In genomic region chr3:26011276-26011675, GRCh38 we compare ENCODE assay signal across 32 cellular contexts.
"Had no signal": no experiment of that assay in that cellular context is flagged by ENCODE, and none has a peak within 500 bp of the region (broad histone marks: within the 10 kb centered on the region; RNA-seq: fewer than 3 reads in every experiment).

No MANE protein-coding gene starts in this region.

- H3K27me3 ChIP-seq: adrenal gland, ascending aorta, body of pancreas, brain microvascular endothelial cell, breast epithelium, cardiac muscle cell had no signal

- H3K9me3 ChIP-seq: adrenal gland, ascending aorta, body of pancreas, breast epithelium had no signal

- H3K4me3 ChIP-seq: adrenal gland, ascending aorta, body of pancreas, breast epithelium, cardiac muscle cell had no signal

- H3K4me1 ChIP-seq: adrenal gland, ascending aorta, body of pancreas, breast epithelium had no signal

- DNase-seq: activated effector memory CD4-positive, alpha-beta T cell treated with anti-CD3 and anti-CD28 coated beads, Interleukin-2, amount 50 U/mL, for 16 hours; activated effector memory CD4-positive, alpha-beta T cell treated with Interleukin-2 at 50 U/mL for 16 hours; activated gamma-delta T cell; activated gamma-delta T cell treated with Interleukin-2 at 50 U/mL for 16 hours; activated naive CD4-positive, alpha-beta T cell; activated naive CD4-positive, alpha-beta T cell treated with anti-CD3 and anti-CD28 coated beads for 36 hours; activated naive CD4-positive, alpha-beta T cell treated with anti-CD3 and anti-CD28 coated beads, Interleukin-2, amount 10 ng/mL, durations not matched to agents 7 days and 5 days; activated naive CD4-positive, alpha-beta T cell treated with anti-CD3 and anti-CD28 coated beads, Interleukin-2, amount 50 U/mL, for 16 hours; activated naive CD4-positive, alpha-beta T cell treated with Interleukin-2 at 50 U/mL for 16 hours; activated naive CD8-positive, alpha-beta T cell treated with anti-CD3 and anti-CD28 coated beads for 36 hours; activated naive CD8-positive, alpha-beta T cell treated with anti-CD3 and anti-CD28 coated beads, Interleukin-2, amount 10 ng/mL, durations not matched to agents 7 days and 5 days; activated naive CD8-positive, alpha-beta T cell treated with anti-CD3 and anti-CD28 coated beads, Interleukin-2, amount 50 U/mL, for 24 hours; activated T-cell treated with anti-CD3 and anti-CD28 coated beads, Interleukin-2, amount 50 U/mL, for 1 hour; activated T-cell treated with anti-CD3 and anti-CD28 coated beads, Interleukin-2, amount 50 U/mL, for 24 hours; activated T-cell treated with anti-CD3 and anti-CD28 coated beads, Interleukin-2, amount 50 U/mL, for 4 hours; activated T-cell treated with anti-CD3 and anti-CD28 coated beads, Interleukin-2, amount 50 U/mL, for 48 hours; activated T-cell treated with anti-CD3 and anti-CD28 coated beads, Interleukin-2, amount 50 U/mL, for 72 hours; adrenal gland; amniotic stem cell; amygdala; anterior cingulate cortex; aorta; body of pancreas; brain microvascular endothelial cell; caudate nucleus; central memory CD4-positive, alpha-beta T cell; cerebellar nuclear complex had no signal

- H3K36me3 ChIP-seq: adrenal gland, ascending aorta, brain microvascular endothelial cell, breast epithelium, cardiac muscle cell had no signal

- H3K27ac ChIP-seq: adrenal gland, ascending aorta, body of pancreas, brain microvascular endothelial cell, breast epithelium, cardiac muscle cell had no signal

- ATAC-seq: activated naive CD4-positive, alpha-beta T cell treated with anti-CD3 and anti-CD28 coated beads, Interleukin-2, amount 50 U/mL, for 72 hours; activated naive CD8-positive, alpha-beta T cell treated with anti-CD3 and anti-CD28 coated beads, Interleukin-2, amount 50 U/mL, for 24 hours; activated T-cell treated with anti-CD3 and anti-CD28 coated beads, Interleukin-2, amount 50 U/mL, for 4 hours; activated T-cell treated with anti-CD3 and anti-CD28 coated beads, Interleukin-2, amount 50 U/mL, for 72 hours; activated T-helper 17 cell treated with anti-CD3 and anti-CD28 coated beads, Interleukin-2, amount 50 U/mL, for 72 hours; body of pancreas had no signal
